8 cellular contexts compared by ENCODE assay signal in genomic region chr17:8221663-8222379, GRCh38. TPM values are rescaled to one million over a fixed set of nuclear protein-coding genes. Genes with fewer than 3 reads are reported as not detected.
DNase-seq lines count a peak whose midpoint lies in the region; ATAC-seq and TF ChIP-seq lines count a peak whose summit lies in the region.

No MANE protein-coding gene starts in this region.

- H3K4me3 ChIP-seq in fibroblast of the aortic adventitia (ENCODE audit: low read depth, low read length), result peak overlapping the region; percentile 73

- DNase-seq in DMS153 treated with DMSO at 0.1 percent for 48 hours (lab: John Stamatoyannopoulos, UW; ENCODE audit: unreplicated experiment) (peak; percentile 58), KBM-7 (peak; percentile 94), fibroblast of the aortic adventitia (ENCODE audit: low read depth) (peak; percentile 95), neural crest cell (ENCODE audit: low read depth, low spot score) (peak; percentile 95)
- peak; percentile 79 for DNase-seq in activated effector memory CD4-positive, alpha-beta T cell treated with Interleukin-2 at 50 U/mL for 16 hours
- DNase-seq in stimulated activated naive CD8-positive, alpha-beta T cell treated with anti-CD3 and anti-CD28 coated beads, Interleukin-15, amount 100 ng/mL, for 72 hours, result peak; percentile 93 to 95

- peak; percentile 29; the same call in 1 of the 2 replicates for TF ChIP-seq POLR2A in Raji (IDR thresholded peaks at IDR 0.05; ENCODE audit: insufficient read depth, low read depth, low read length)

- in situ Hi-C loops in KBM-7 (cut with MboI; ENCODE audit: low pct_unique_long_range_greater_than_20kb, low sequenced_read_pairs), result no loop called here

- H3K27ac Mint-ChIP-seq in neural crest cell (ENCODE audit: unreplicated experiment), result peak overlapping the region; percentile 99
- H3K27ac Mint-ChIP-seq in stimulated activated naive CD8-positive, alpha-beta T cell treated with anti-CD3 and anti-CD28 coated beads, Interleukin-15, amount 100 ng/mL, for 72 hours, result peak overlapping the region; percentile 93 to 100

- peaks cover 9% of the 10 kb centered on the region for H3K9me3 Mint-ChIP-seq in neural crest cell
- no peaks in the 10 kb centered on the region for H3K9me3 Mint-ChIP-seq in stimulated activated naive CD8-positive, alpha-beta T cell treated with anti-CD3 and anti-CD28 coated beads, Interleukin-15, amount 100 ng/mL, for 72 hours

- ATAC-seq in GM21619 (IDR thresholded peaks at IDR 0.05; ENCODE audit: unreplicated experiment), result peak; percentile 40
- ATAC-seq in stimulated activated naive CD8-positive, alpha-beta T cell treated with anti-CD3 and anti-CD28 coated beads, Interleukin-15, amount 100 ng/mL, for 72 hours, result peak; percentile 73

- peaks cover 17% of the 10 kb centered on the region for H3K36me3 Mint-ChIP-seq in neural crest cell (ENCODE audit: low read depth)

- peaks cover 56% of the 10 kb centered on the region for H3K4me1 Mint-ChIP-seq in neural crest cell
- peaks cover 71% of the 10 kb centered on the region for H3K4me1 Mint-ChIP-seq in stimulated activated naive CD8-positive, alpha-beta T cell treated with anti-CD3 and anti-CD28 coated beads, Interleukin-15, amount 100 ng/mL, for 72 hours

- peak overlapping the region; percentile 97 for H3K4me3 Mint-ChIP-seq in neural crest cell
- H3K4me3 Mint-ChIP-seq in stimulated activated naive CD8-positive, alpha-beta T cell treated with anti-CD3 and anti-CD28 coated beads, Interleukin-15, amount 100 ng/mL, for 72 hours, result peak overlapping the region; percentile 88 to 96

- peaks cover 46% of the 10 kb centered on the region for H3K27me3 Mint-ChIP-seq in neural crest cell (ENCODE audit: low read depth)
- no peaks in the 10 kb centered on the region for H3K27me3 Mint-ChIP-seq in stimulated activated naive CD8-positive, alpha-beta T cell treated with anti-CD3 and anti-CD28 coated beads, Interleukin-15, amount 100 ng/mL, for 72 hours

- no peak for TF ChIP-seq CTCF in fibroblast of the aortic adventitia (IDR thresholded peaks at IDR 0.05; ENCODE audit: insufficient read depth, low read length)
- no peak for TF ChIP-seq CTCF in neural crest cell (conservative IDR thresholded peaks at IDR 0.05)

RNA-seq across cellular contexts. Expression of gene AURKB, which starts 11.4 kb away (rescaled TPM):
- 5.7 and 31.8 TPM in 2 replicates for total RNA-seq in fibroblast of the aortic adventitia (ENCODE audit: low replicate concordance)
- total RNA-seq in neural crest cell, result 176 and 186 TPM in 2 replicates

RNA-seq across cellular contexts. Expression of gene CTC1, which starts 26.0 kb away (rescaled TPM):
- 4.2 and 12.8 TPM in 2 replicates for total RNA-seq in fibroblast of the aortic adventitia (ENCODE audit: low replicate concordance)
- 39.7 and 44.8 TPM in 2 replicates for total RNA-seq in neural crest cell

RNA-seq across cellular contexts. Expression of gene PFAS, which starts 27.3 kb away (rescaled TPM):
- total RNA-seq in fibroblast of the aortic adventitia (ENCODE audit: low replicate concordance) (22.1 and 37.0 TPM in 2 replicates), neural crest cell (201 and 217 TPM in 2 replicates)

RNA-seq across cellular contexts. Expression of gene BORCS6, which starts 31.8 kb away (rescaled TPM):
- 3.8 and 7.7 TPM in 2 replicates for total RNA-seq in fibroblast of the aortic adventitia (ENCODE audit: low replicate concordance)
- total RNA-seq in neural crest cell, result 5.5 and 5.6 TPM in 2 replicates

RNA-seq across cellular contexts. Expression of gene TMEM107, which starts 45.6 kb away (rescaled TPM):
- 17.3 and 32.7 TPM in 2 replicates for total RNA-seq in fibroblast of the aortic adventitia (ENCODE audit: low replicate concordance)
- total RNA-seq in neural crest cell, result 41.4 and 45.7 TPM in 2 replicates

Comparison
In these comparisons a context has a peak if more than half of its experiments do, and no peak if none do; other contexts are left out.
1. Peak in every context shown above with its lines: DNase-seq, ATAC-seq and H3K4me3 ChIP-seq.